Comparison of ENCODE assay signal across 8 cellular contexts in the genomic region with DNA sequence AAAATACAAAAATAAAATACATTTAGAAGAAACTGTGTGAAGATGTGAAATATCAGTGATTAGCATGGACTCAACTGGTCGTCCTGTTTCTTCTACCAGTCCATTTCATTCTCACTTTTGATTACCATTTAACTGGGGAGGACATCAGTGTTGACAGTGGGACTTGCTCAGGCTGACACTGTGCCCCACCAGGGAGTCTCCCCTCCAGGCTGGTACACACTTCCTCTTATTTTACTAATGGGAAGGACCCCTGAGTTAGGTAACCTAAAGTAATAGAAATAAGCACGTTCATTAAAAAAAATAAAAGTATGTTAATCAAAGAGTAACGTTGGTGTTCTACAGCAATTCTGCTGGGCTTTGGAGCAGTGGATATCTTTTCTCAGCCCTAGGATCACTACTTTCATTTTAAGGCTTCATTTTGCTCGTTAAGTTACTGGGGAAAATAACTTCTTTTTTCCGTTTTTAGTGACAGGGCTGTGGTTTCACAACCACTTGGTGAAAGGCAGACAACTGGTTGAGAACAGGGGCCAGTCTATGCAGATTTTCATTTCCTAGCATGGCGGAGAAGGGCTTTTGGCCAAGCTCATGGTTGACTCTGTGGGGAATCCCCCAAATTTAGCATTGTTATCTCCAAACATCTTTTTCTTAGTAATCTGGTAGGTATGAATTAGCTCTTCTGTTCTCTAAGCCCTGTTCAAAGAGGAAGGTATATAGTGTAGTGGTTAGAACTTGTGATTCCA. TPM values are rescaled to one million over a fixed set of nuclear protein-coding genes. Genes with fewer than 3 reads are reported as not detected.
DNase-seq lines count a peak whose midpoint lies in the region; ATAC-seq and TF ChIP-seq lines count a peak whose summit lies in the region.

No MANE protein-coding gene starts in this region.

- in situ Hi-C loops in Panc1 (cut with HindIII; ENCODE audit: low pct_unique_long_range_greater_than_20kb, low sequenced_read_pairs), result no loop called here

- intact Hi-C loops in Panc1 (cut with micrococcal nuclease; ENCODE audit: unreplicated experiment), result loop anchor here (5.0 kb wide), 1 partner anchor 69 kb away; no protein-coding TSS in a partner anchor

- DNase-seq in Panc1 (ENCODE audit: low read depth, low spot score), result no peak
- DNase-seq in stimulated activated CD4-positive, alpha-beta T cell treated with anti-CD3 and anti-CD28 coated beads, TNF-alpha, amount 100 ng/mL, for 4 hours (ENCODE audit: low read depth in 3 of 3), result peak in 2 of 3 experiments; percentile 18 to 37
- DNase-seq in DMS 273 (lab: John Stamatoyannopoulos, UW; ENCODE audit: unreplicated experiment), result no peak
- no peak for DNase-seq in AG08396 (ENCODE audit: low spot score)
- no peak for DNase-seq in NCI-H1436 (lab: John Stamatoyannopoulos, UW)

- CTCF ChIA-PET in Panc1 (lab: Charles Lee), result interaction anchor here (1.0 kb wide), 1 partner anchor 866 kb away, joined by 4 read pairs; no protein-coding TSS in a partner anchor

- H3K4me3 Mint-ChIP-seq in activated naive CD4-positive, alpha-beta T cell treated with anti-CD3 and anti-CD28 coated beads, Interleukin-2, amount 50 U/mL, for 24 hours, result peak overlapping the region; percentile 72

- peak overlapping the region; percentile 80 for H3K27ac Mint-ChIP-seq in activated naive CD4-positive, alpha-beta T cell treated with anti-CD3 and anti-CD28 coated beads, Interleukin-2, amount 50 U/mL, for 24 hours

- peaks cover 39% of the 10 kb centered on the region for H3K4me1 Mint-ChIP-seq in activated naive CD4-positive, alpha-beta T cell treated with anti-CD3 and anti-CD28 coated beads, Interleukin-2, amount 50 U/mL, for 24 hours

- H3K27ac ChIP-seq in Panc1 (ENCODE audit: low read length), result no peak overlapping the region

- ATAC-seq in GM18498 (IDR thresholded peaks at IDR 0.05; ENCODE audit: unreplicated experiment), result peak; percentile 77
- ATAC-seq in HG02840 (IDR thresholded peaks at IDR 0.05; ENCODE audit: low FRiP score, unreplicated experiment), result peak; percentile 75
- ATAC-seq in Panc1, result no peak

- POLR2A ChIA-PET in Panc1 (lab: Charles Lee), result no interaction called here

- H3K4me1 ChIP-seq in Panc1 (ENCODE audit: control insufficient read depth, insufficient read depth, low read length), result peaks cover 11% of the 10 kb centered on the region

- H3K36me3 Mint-ChIP-seq in activated naive CD4-positive, alpha-beta T cell treated with anti-CD3 and anti-CD28 coated beads, Interleukin-2, amount 50 U/mL, for 24 hours, result no peaks in the 10 kb centered on the region

- no peak overlapping the region for H3K4me3 ChIP-seq in Panc1 (ENCODE audit: low read depth in 2 of 2, low read length in 2 of 2)

- H3K27me3 Mint-ChIP-seq in activated naive CD4-positive, alpha-beta T cell treated with anti-CD3 and anti-CD28 coated beads, Interleukin-2, amount 50 U/mL, for 24 hours, result no peaks in the 10 kb centered on the region

- no peaks in the 10 kb centered on the region for H3K9me3 ChIP-seq in Panc1 (ENCODE audit: control insufficient read depth, insufficient read depth, low read depth, low read length)

- H3K9me3 Mint-ChIP-seq in activated naive CD4-positive, alpha-beta T cell treated with anti-CD3 and anti-CD28 coated beads, Interleukin-2, amount 50 U/mL, for 24 hours, result no peaks in the 10 kb centered on the region

- no peak for TF ChIP-seq CTCF in Panc1 (IDR thresholded peaks at IDR 0.05)

- BruUV-seq in Panc1 (replicated peaks; lab: Mats Ljungman, UMichigan), result TSS peak; percentile 57

- H3K27me3 ChIP-seq in Panc1 (ENCODE audit: control insufficient read depth, insufficient read depth, low read length), result no peaks in the 10 kb centered on the region

- H3K36me3 ChIP-seq in Panc1 (ENCODE audit: control insufficient read depth, insufficient read depth, low read length), result no peaks in the 10 kb centered on the region

RNA-seq across cellular contexts. Expression of a gene that starts 2.1 kb away (rescaled TPM):
- total RNA-seq in Panc1 (2021; ENCODE audit: unreplicated experiment), result 21.8 TPM
- polyA plus RNA-seq in Panc1 (2012; ENCODE audit: insufficient read length), result 7.3 TPM

Comparison
In these comparisons a context has a peak if more than half of its experiments do, and no peak if none do; other contexts are left out.
1. DNase-seq: peak in stimulated activated CD4-positive, alpha-beta T cell treated with anti-CD3 and anti-CD28 coated beads, TNF-alpha, amount 100 ng/mL, for 4 hours (2 of 3); none in Panc1 (single experiment), DMS 273 (single experiment), AG08396 (single experiment) and NCI-H1436 (single experiment).